In genomic region chr3:46930176-46930944, GRCh38 we compare ENCODE assay signal across 9 cellular contexts. TPM values are rescaled to one million over a fixed set of nuclear protein-coding genes. Genes with fewer than 3 reads are reported as not detected.
DNase-seq lines count a peak whose midpoint lies in the region; ATAC-seq and TF ChIP-seq lines count a peak whose summit lies in the region.
"Had no signal": no experiment of that assay in that cellular context is flagged by ENCODE, and none has a peak within 500 bp of the region (broad histone marks: within the 10 kb centered on the region; RNA-seq: fewer than 3 reads in every experiment).

No MANE protein-coding gene starts in this region.

- peak; percentile 5 for ATAC-seq in left lung

- H3K4me1 Mint-ChIP-seq in IgD-negative memory B cell: peaks cover 56 to 78% (median 71%) of the 10 kb centered on the region in 3 donors
- peaks cover 53% of the 10 kb centered on the region for H3K4me1 Mint-ChIP-seq in activated T-helper 2 cell treated with anti-CD3 and anti-CD28 coated beads, Interferon-gamma antibody, Interleukin-2, Interleukin-4, amounts not matched to agents 10 μg/mL and 5 μg/mL and 100 μg/mL, durations not matched to agents 14 hours and 24 hours and 36 hours (ENCODE audit: low read depth)
- H3K4me1 Mint-ChIP-seq in nephron progenitor cell: peaks cover 21% of the 10 kb centered on the region

- H3K27me3 Mint-ChIP-seq in IgD-negative memory B cell: no peaks in the 10 kb centered on the region
- no peaks in the 10 kb centered on the region for H3K27me3 Mint-ChIP-seq in activated T-helper 2 cell treated with anti-CD3 and anti-CD28 coated beads, Interferon-gamma antibody, Interleukin-2, Interleukin-4, amounts not matched to agents 10 μg/mL and 5 μg/mL and 100 μg/mL, durations not matched to agents 14 hours and 24 hours and 36 hours (ENCODE audit: low read depth)
- H3K27me3 Mint-ChIP-seq in nephron progenitor cell (ENCODE audit: low read depth, poor library complexity): no peaks in the 10 kb centered on the region

- H3K27ac Mint-ChIP-seq in IgD-negative memory B cell (peak overlapping the region; percentile 92 to 97 (median 96)), nephron progenitor cell (no peak overlapping the region)
- peak overlapping the region; percentile 84 for H3K27ac Mint-ChIP-seq in activated T-helper 2 cell treated with anti-CD3 and anti-CD28 coated beads, Interferon-gamma antibody, Interleukin-2, Interleukin-4, amounts not matched to agents 10 μg/mL and 5 μg/mL and 100 μg/mL, durations not matched to agents 14 hours and 24 hours and 36 hours

- H3K27me3 ChIP-seq in left lung (no peaks in the 10 kb centered on the region), stomach smooth muscle (ENCODE audit: control insufficient read depth in 1 of 2, insufficient read depth in 2 of 2, low read length in 2 of 2) (no peaks in the 10 kb centered on the region)

- intact Hi-C loops in activated T-helper 2 cell treated with anti-CD3 and anti-CD28 coated beads, Interferon-gamma antibody, Interleukin-2, Interleukin-4, amounts not matched to agents 10 μg/mL and 5 μg/mL and 100 μg/mL, durations not matched to agents 14 hours and 24 hours and 36 hours (cut with micrococcal nuclease): loop anchor here (5.0 kb wide), 1 partner anchor 57 kb away; no protein-coding TSS in a partner anchor
- intact Hi-C loops in left lung (cut with DNase I): no loop called here

- H3K4me1 ChIP-seq in left lung (peaks cover 72 to 99% of the 10 kb centered on the region in 2 donors), stomach smooth muscle (ENCODE audit: control insufficient read depth, insufficient read depth, low read length) (peaks cover 86% of the 10 kb centered on the region)

- H3K9me3 Mint-ChIP-seq in IgD-negative memory B cell: peaks cover 0 to 8% (median 6%) of the 10 kb centered on the region in 3 donors
- peaks cover 11% of the 10 kb centered on the region for H3K9me3 Mint-ChIP-seq in activated T-helper 2 cell treated with anti-CD3 and anti-CD28 coated beads, Interferon-gamma antibody, Interleukin-2, Interleukin-4, amounts not matched to agents 10 μg/mL and 5 μg/mL and 100 μg/mL, durations not matched to agents 14 hours and 24 hours and 36 hours
- H3K9me3 Mint-ChIP-seq in nephron progenitor cell: peaks cover 6% of the 10 kb centered on the region

- H3K4me3 ChIP-seq in left lung: no peak overlapping the region
- peak overlapping the region in 1 of 2 donors; percentile 62 for H3K4me3 ChIP-seq in stomach smooth muscle (ENCODE audit: low read length in 2 of 2)

- no peak overlapping the region for H3K9ac ChIP-seq in stomach smooth muscle (ENCODE audit: low read length in 2 of 2)

- H3K36me3 Mint-ChIP-seq in IgD-negative memory B cell (peaks cover 10% of the 10 kb centered on the region), nephron progenitor cell (ENCODE audit: low read depth) (peaks cover 21% of the 10 kb centered on the region)
- peaks cover 59% of the 10 kb centered on the region for H3K36me3 Mint-ChIP-seq in activated T-helper 2 cell treated with anti-CD3 and anti-CD28 coated beads, Interferon-gamma antibody, Interleukin-2, Interleukin-4, amounts not matched to agents 10 μg/mL and 5 μg/mL and 100 μg/mL, durations not matched to agents 14 hours and 24 hours and 36 hours (ENCODE audit: low read depth)

- H3K36me3 ChIP-seq in left lung: peaks cover 0 to 10% of the 10 kb centered on the region in 2 donors
- H3K36me3 ChIP-seq in stomach smooth muscle (ENCODE audit: control insufficient read depth in 2 of 2, insufficient read depth in 2 of 2, low read length in 2 of 2): peaks cover 10 to 12% of the 10 kb centered on the region in 2 donors

- H3K9me3 ChIP-seq in left lung (no peaks in the 10 kb centered on the region), stomach smooth muscle (ENCODE audit: control insufficient read depth in 2 of 2, low read length in 2 of 2) (no peaks in the 10 kb centered on the region)

- no peak for DNase-seq in activated T-helper 2 cell treated with anti-CD3 and anti-CD28 coated beads, Interferon-gamma antibody, Interleukin-2, Interleukin-4, amounts not matched to agents 10 μg/mL and 5 μg/mL and 100 μg/mL, durations not matched to agents 14 hours and 24 hours and 36 hours (ENCODE audit: low spot score)
- DNase-seq in left lung: peak in 1 of 2 donors; percentile 50
- no peak for DNase-seq in activated CD4-positive, CD25-positive, alpha-beta regulatory T cell treated with anti-CD3 and anti-CD28 coated beads, Interleukin-2, amount 50 U/mL, for 72 hours
- DNase-seq in amygdala (lab: John Stamatoyannopoulos, UW): no peak
- DNase-seq in NOMO-1 treated with DMSO at 0.1 percent for 48 hours (lab: John Stamatoyannopoulos, UW; ENCODE audit: unreplicated experiment): no peak
- no peak for DNase-seq in nephron progenitor cell
- DNase-seq: activated CD4-positive, alpha-beta T cell treated with anti-CD3 and anti-CD28 coated beads for 1 hour had no signal

- peak overlapping the region; percentile 79 to 92 for H3K27ac ChIP-seq in left lung
- peak overlapping the region; percentile 96 for H3K27ac ChIP-seq in stomach smooth muscle (ENCODE audit: low read length)

- H3K4me3 Mint-ChIP-seq in IgD-negative memory B cell (peak overlapping the region; percentile 54 to 91 (median 86)), nephron progenitor cell (no peak overlapping the region)
- no peak overlapping the region for H3K4me3 Mint-ChIP-seq in activated T-helper 2 cell treated with anti-CD3 and anti-CD28 coated beads, Interferon-gamma antibody, Interleukin-2, Interleukin-4, amounts not matched to agents 10 μg/mL and 5 μg/mL and 100 μg/mL, durations not matched to agents 14 hours and 24 hours and 36 hours (ENCODE audit: low read depth)

- TF ChIP-seq CTCF in left lung (IDR thresholded peaks at IDR 0.05) (no peak), nephron progenitor cell (IDR thresholded peaks at IDR 0.05) (no peak)

RNA-seq across cellular contexts. Expression of gene CCDC12, which starts 46.2 kb away (rescaled TPM):
- 151 TPM for polyA plus RNA-seq in IgD-negative memory B cell
- total RNA-seq in activated T-helper 2 cell treated with anti-CD3 and anti-CD28 coated beads, Interferon-gamma antibody, Interleukin-2, Interleukin-4, amounts not matched to agents 10 μg/mL and 5 μg/mL and 100 μg/mL, durations not matched to agents 14 hours and 24 hours and 36 hours: 65.3 and 69.2 TPM in 2 replicates
- 10 to 100 TPM; 34.7 to 43.7 TPM for total RNA-seq in left lung

RNA-seq across cellular contexts. Expression of gene NBEAL2, which starts 49.1 kb away (rescaled TPM):
- polyA plus RNA-seq in IgD-negative memory B cell: 6.7 TPM
- 120 and 129 TPM in 2 replicates for total RNA-seq in activated T-helper 2 cell treated with anti-CD3 and anti-CD28 coated beads, Interferon-gamma antibody, Interleukin-2, Interleukin-4, amounts not matched to agents 10 μg/mL and 5 μg/mL and 100 μg/mL, durations not matched to agents 14 hours and 24 hours and 36 hours
- total RNA-seq in left lung: 100 to 1,000 TPM in 1 of 2 donors, 10 to 100 TPM in 1; 99.6 to 148 TPM

RNA-seq across cellular contexts. Expression of gene PTH1R, which starts 52.8 kb away (rescaled TPM):
- not detected for polyA plus RNA-seq in IgD-negative memory B cell
- not detected in 2 replicates for total RNA-seq in activated T-helper 2 cell treated with anti-CD3 and anti-CD28 coated beads, Interferon-gamma antibody, Interleukin-2, Interleukin-4, amounts not matched to agents 10 μg/mL and 5 μg/mL and 100 μg/mL, durations not matched to agents 14 hours and 24 hours and 36 hours
- total RNA-seq in left lung: 10 to 100 TPM; 12.0 to 22.8 TPM

Comparison
In these comparisons a context has a peak if more than half of its experiments do, and no peak if none do; other contexts are left out.
1. H3K4me3 Mint-ChIP-seq: peak in IgD-negative memory B cell (4 of 4); none in activated T-helper 2 cell treated with anti-CD3 and anti-CD28 coated beads, Interferon-gamma antibody, Interleukin-2, Interleukin-4, amounts not matched to agents 10 μg/mL and 5 μg/mL and 100 μg/mL, durations not matched to agents 14 hours and 24 hours and 36 hours (single experiment) and nephron progenitor cell (single experiment).
2. RNA of gene PTH1R, which starts 52.8 kb away (total RNA-seq): 12.0 to 22.8 TPM in left lung; not detected in activated T-helper 2 cell treated with anti-CD3 and anti-CD28 coated beads, Interferon-gamma antibody, Interleukin-2, Interleukin-4, amounts not matched to agents 10 μg/mL and 5 μg/mL and 100 μg/mL, durations not matched to agents 14 hours and 24 hours and 36 hours; every median in the first group is over 10 times any median in the second.